Comparison of ENCODE assay signal across 1 cellular context in genomic region chr4:48907706-48908477, GRCh38.
A peak's percentile ranks its signal among the peaks of the same experiment; 100 is the strongest.
TF ChIP-seq lines count a peak whose summit lies in the region.

No MANE protein-coding gene starts in this region.

TF ChIP-seq in K562, 482 proteins besides CTCF, POLR2A, EP300 and RAD21 (continued from another document and continues in another):
- TF ChIP-seq CHAMP1 (IDR thresholded peaks at IDR 0.05) (no peak), ZBTB1 (CRISPR knock-in tag; IDR thresholded peaks at IDR 0.05; ENCODE audit: borderline replicate concordance, low read depth) (no peak), TGIF2 (CRISPR knock-in tag; IDR thresholded peaks at IDR 0.05) (no peak), POU5F1 (IDR thresholded peaks at IDR 0.05; ENCODE audit: borderline replicate concordance, low read depth, low read length, partially characterized antibody) (no peak), ZFP36 (IDR thresholded peaks at IDR 0.05; ENCODE audit: low read depth, low read length, partially characterized antibody) (no peak), ZNF395 (CRISPR knock-in tag; IDR thresholded peaks at IDR 0.05) (peak; percentile 80), POLR2AphosphoS5 (IDR thresholded peaks at IDR 0.05; ENCODE audit: control insufficient read depth, insufficient read depth, low read depth, low read length) (no peak), ARID2 (IDR thresholded peaks at IDR 0.05) (no peak), ESRRA (IDR thresholded peaks at IDR 0.05; ENCODE audit: borderline replicate concordance, low read depth) (no peak), CC2D1A (IDR thresholded peaks at IDR 0.05) (no peak), GATA2 (CRISPR knock-in tag; IDR thresholded peaks at IDR 0.05) (no peak), ATF1 (CRISPR knock-in tag; IDR thresholded peaks at IDR 0.05) (no peak), ATF1 (tag; IDR thresholded peaks at IDR 0.05) (no peak), E2F4 (CRISPR knock-in tag; IDR thresholded peaks at IDR 0.05; ENCODE audit: low read depth) (no peak), YBX1 (IDR thresholded peaks at IDR 0.05) (no peak), NCOA6 (IDR thresholded peaks at IDR 0.05) (no peak), CREB3L1 (IDR thresholded peaks at IDR 0.05; ENCODE audit: borderline replicate concordance, low read depth) (no peak), L3MBTL2 (IDR thresholded peaks at IDR 0.05) (no peak), ZBTB12 (CRISPR knock-in tag; IDR thresholded peaks at IDR 0.05) (no peak), ATF3 (IDR thresholded peaks at IDR 0.05) (no peak), ATF3 (CRISPR knock-in tag; conservative IDR thresholded peaks at IDR 0.05) (no peak), MITF (IDR thresholded peaks at IDR 0.05) (no peak), CHD2 (IDR thresholded peaks at IDR 0.05; ENCODE audit: low read depth, low read length) (no peak), CBX8 (IDR thresholded peaks at IDR 0.05; ENCODE audit: borderline replicate concordance, extremely low read depth, low read depth, low read length, poor library complexity, severe bottlenecking) (no peak), BRF1 (IDR thresholded peaks at IDR 0.05; ENCODE audit: borderline replicate concordance, extremely low read depth, insufficient read length) (no peak), ZNF77 (CRISPR knock-in tag; IDR thresholded peaks at IDR 0.05) (no peak), ZNF589 (CRISPR knock-in tag; IDR thresholded peaks at IDR 0.05; ENCODE audit: low read depth) (0 out of 2 replicates have a peak, but pooled peaks have one; percentile 37), MAFF (IDR thresholded peaks at IDR 0.05; ENCODE audit: low read length) (no peak), KDM1A (IDR thresholded peaks at IDR 0.05) (no peak), TRIM28 (IDR thresholded peaks at IDR 0.05) (no peak), STAT5A (IDR thresholded peaks at IDR 0.05; ENCODE audit: borderline replicate concordance, low read length) (peak; percentile 37; the same call in 1 of the 2 replicates), RERE (CRISPR knock-in tag; IDR thresholded peaks at IDR 0.05; ENCODE audit: borderline replicate concordance) (no peak), ETS2 (tag; IDR thresholded peaks at IDR 0.05; ENCODE audit: borderline replicate concordance, poor library complexity, severe bottlenecking) (no peak), RBM22 (IDR thresholded peaks at IDR 0.05; ENCODE audit: low read depth, low read length, poor library complexity, severe bottlenecking) (no peak), MYNN (IDR thresholded peaks at IDR 0.05) (no peak), MYNN (CRISPR knock-in tag; IDR thresholded peaks at IDR 0.05) (no peak), KAT2B (IDR thresholded peaks at IDR 0.05; ENCODE audit: low read depth, low read length) (no peak), RBFOX2 (IDR thresholded peaks at IDR 0.05; ENCODE audit: low read depth, low read length) (no peak), ZNF347 (CRISPR knock-in tag; IDR thresholded peaks at IDR 0.05; ENCODE audit: low read depth) (no peak), RFX1 (IDR thresholded peaks at IDR 0.05) (peak; percentile 48), NUFIP1 (IDR thresholded peaks at IDR 0.05; ENCODE audit: partially characterized antibody) (no peak), CAMTA2 (CRISPR knock-in tag; conservative IDR thresholded peaks at IDR 0.05) (no peak), KLF16 (IDR thresholded peaks at IDR 0.05) (no peak), HMGN3 (IDR thresholded peaks at IDR 0.05; ENCODE audit: borderline replicate concordance, extremely low read depth, insufficient read length, low read depth, low read length) (no peak), ZSCAN29 (IDR thresholded peaks at IDR 0.05) (no peak), E2F3 (CRISPR knock-in tag; IDR thresholded peaks at IDR 0.05) (no peak), PURB (CRISPR knock-in tag; IDR thresholded peaks at IDR 0.05; ENCODE audit: low read depth) (no peak), FOXJ2 (tag; IDR thresholded peaks at IDR 0.05) (no peak), ZFPM2 (CRISPR knock-in tag; IDR thresholded peaks at IDR 0.05) (no peak), ZNF175 (CRISPR knock-in tag; IDR thresholded peaks at IDR 0.05; ENCODE audit: low read depth) (peak; percentile 79), ZEB2 (IDR thresholded peaks at IDR 0.05) (no peak), CSDE1 (IDR thresholded peaks at IDR 0.05) (no peak), ZKSCAN1 (IDR thresholded peaks at IDR 0.05; ENCODE audit: low read depth, low read length) (no peak), BRD4 (IDR thresholded peaks at IDR 0.05) (no peak), NCOR1 (IDR thresholded peaks at IDR 0.05) (no peak), ZFP30 (CRISPR knock-in tag; IDR thresholded peaks at IDR 0.05; ENCODE audit: borderline replicate concordance) (no peak), ZNF41 (CRISPR knock-in tag; conservative IDR thresholded peaks at IDR 0.05) (0 out of 2 replicates have a peak, but pooled peaks have one; percentile 23), NR2C1 (IDR thresholded peaks at IDR 0.05) (no peak), NR2C1 (tag; IDR thresholded peaks at IDR 0.05) (peak; percentile 26; the same call in 1 of the 2 replicates), ASH1L (IDR thresholded peaks at IDR 0.05; ENCODE audit: borderline replicate concordance, low read depth, partially characterized antibody) (no peak), ZNF174 (CRISPR knock-in tag; IDR thresholded peaks at IDR 0.05) (no peak), POLR3A (IDR thresholded peaks at IDR 0.05; ENCODE audit: borderline replicate concordance, extremely low read depth, insufficient read depth, insufficient read length) (no peak), NFYB (IDR thresholded peaks at IDR 0.05; ENCODE audit: extremely low read depth, insufficient read length) (no peak)
